Comparison of ENCODE assay signal across 11 cellular contexts in genomic region chr7:85191383-85191782, GRCh38. TPM values are rescaled to one million over a fixed set of nuclear protein-coding genes. Genes with fewer than 3 reads are reported as not detected.
DNase-seq lines count a peak whose midpoint lies in the region; TF ChIP-seq lines count a peak whose summit lies in the region.
"Had no signal": no experiment of that assay in that cellular context is flagged by ENCODE, and none has a peak within 500 bp of the region (broad histone marks: within the 10 kb centered on the region; RNA-seq: fewer than 3 reads in every experiment).

No MANE protein-coding gene starts in this region.

- peak; percentile 53 for TF ChIP-seq CTCF in OCI-LY7 (conservative IDR thresholded peaks at IDR 0.05; ENCODE audit: low read length)
- TF ChIP-seq CTCF in thyroid gland (IDR thresholded peaks at IDR 0.05), result peak in 4 of 6 experiments; percentile 32 to 68 (median 58)
- no peak for TF ChIP-seq CTCF in lower leg skin (IDR thresholded peaks at IDR 0.05)
- no peak for TF ChIP-seq CTCF in GM13977 (IDR thresholded peaks at IDR 0.05; ENCODE audit: extremely low read depth, insufficient read depth, missing control alignments)

- BruUV-seq in OCI-LY7 (replicated peaks; lab: Mats Ljungman, UMichigan), result no TSS peak

- H3K4me1 ChIP-seq in OCI-LY7 (ENCODE audit: insufficient read depth, low read length, poor library complexity, severe bottlenecking), result no peaks in the 10 kb centered on the region
- peaks cover 4 to 5% of the 10 kb centered on the region in 2 donors for H3K4me1 ChIP-seq in thyroid gland

- H3K4me3 ChIP-seq in OCI-LY7 (ENCODE audit: low read depth, low read length, poor library complexity, severe bottlenecking) (no peak overlapping the region), thyroid gland (replicated peaks in 1 of 3) (no peak overlapping the region), lower leg skin (ENCODE audit: low read depth, poor library complexity, severe bottlenecking) (no peak overlapping the region)
- H3K4me3 ChIP-seq: mucosa of descending colon had no signal

- POLR2A ChIA-PET in OCI-LY7 (lab: Charles Lee), result interaction anchor here (0.6 to 1.6 kb wide), 2 partner anchors 13 to 83 kb away, joined by 3 to 8 read pairs; no protein-coding TSS in a partner anchor

- H3K27ac ChIP-seq in OCI-LY7 (ENCODE audit: low read depth, low read length, poor library complexity, severe bottlenecking), result no peak overlapping the region
- no peak overlapping the region for H3K27ac ChIP-seq in thyroid gland

- H3K4me2 ChIP-seq in OCI-LY7 (ENCODE audit: low read length), result no peak overlapping the region

- TF ChIP-seq POLR2A in thyroid gland (IDR thresholded peaks at IDR 0.05) (no peak), lower leg skin (IDR thresholded peaks at IDR 0.05) (no peak)

- no peaks in the 10 kb centered on the region for H3K9me2 ChIP-seq in OCI-LY7 (ENCODE audit: insufficient read depth, low read length)

- H3K9me3 ChIP-seq in OCI-LY7 (ENCODE audit: low read length) (no peaks in the 10 kb centered on the region), thyroid gland (no peaks in the 10 kb centered on the region)
- H3K9me3 ChIP-seq: mucosa of descending colon had no signal

- DNase-seq in NCI-H82 (lab: John Stamatoyannopoulos, UW), result peak; percentile 27
- DNase-seq in NCI-H82 treated with DMSO at 0.1 percent for 48 hours (lab: John Stamatoyannopoulos, UW; ENCODE audit: unreplicated experiment), result no peak
- peak; percentile 4 for DNase-seq in OCI-LY7 (ENCODE audit: low spot score)
- peak; percentile 7 for DNase-seq in fibroblast of gingiva (ENCODE audit: low read depth)
- DNase-seq in thyroid gland, result no peak
- DNase-seq in lower leg skin (ENCODE audit: low spot score in 2 of 2), result no peak
- no peak for DNase-seq in GM13977 (ENCODE audit: low spot score)
- DNase-seq in cardiac septum (ENCODE audit: low spot score), result no peak
- DNase-seq: C1 segment of cervical spinal cord, mucosa of descending colon, T-helper 1 cell had no signal

- intact Hi-C loops in OCI-LY7 (cut with micrococcal nuclease; ENCODE audit: unreplicated experiment) (no loop called here), thyroid gland (cut with DNase I) (loop anchor here (5.0 kb wide), 1 partner anchor 149 kb away; no protein-coding TSS in a partner anchor), lower leg skin (cut with DNase I; ENCODE audit: low total_unique reads) (no loop called here), cardiac septum (cut with DNase I) (no loop called here)

- CTCF ChIA-PET in OCI-LY7 (lab: Charles Lee; ENCODE audit: unreplicated experiment), result no interaction called here

- no peaks in the 10 kb centered on the region for H3K27me3 ChIP-seq in thyroid gland

- H3K36me3 ChIP-seq in OCI-LY7 (ENCODE audit: insufficient read depth, low read length) (no peaks in the 10 kb centered on the region), thyroid gland (no peaks in the 10 kb centered on the region)

- WGBS in thyroid gland, 2 donors, result 14 to 15% methylated on average over 1 of the region's 1 CpG
- 7 to 13% methylated on average over 1 of the region's 1 CpG for WGBS in lower leg skin, 2 donors

- no peak overlapping the region for H2AFZ ChIP-seq in OCI-LY7 (ENCODE audit: low read length)

- in situ Hi-C loops in GM13977 (cut with MboI; ENCODE audit: low pct_unique_long_range_greater_than_20kb, low sequenced_read_pairs, unreplicated experiment), result no loop called here

- H3K79me2 ChIP-seq in OCI-LY7 (ENCODE audit: insufficient read depth, low read depth, low read length), result no peaks in the 10 kb centered on the region

- H4K20me1 ChIP-seq in OCI-LY7 (ENCODE audit: insufficient read depth, low read length), result no peaks in the 10 kb centered on the region

RNA-seq across cellular contexts. Expression of gene SEMA3D, which starts 4.5 kb away (rescaled TPM):
- 0.15 TPM in 1 of 2 replicates, not detected in the other for total RNA-seq in OCI-LY7 (2014; rRNA removed; shearing (Covaris generic))
- total RNA-seq in OCI-LY7 (2022), result not detected in 2 replicates
- 100 to 1,000 TPM in 2 of 4 donors, 10 to 100 TPM in 2; 65.8 to 131 (median 91.8) TPM for total RNA-seq in thyroid gland
- 1 to 10 TPM; 2.4 to 4.7 (median 2.7) TPM for total RNA-seq in lower leg skin
- 1.9 TPM for total RNA-seq in cardiac septum

Comparison
In these comparisons a context has a peak if more than half of its experiments do, and no peak if none do; other contexts are left out.
1. DNase-seq: peak in NCI-H82 (single experiment), OCI-LY7 (single experiment) and fibroblast of gingiva (single experiment); none in NCI-H82 treated with DMSO at 0.1 percent for 48 hours (single experiment), thyroid gland (0 of 2), lower leg skin (0 of 2), GM13977 (single experiment) and cardiac septum (single experiment).
2. CTCF ChIP-seq: peak in OCI-LY7 (single experiment) and thyroid gland (4 of 6); none in lower leg skin (0 of 3) and GM13977 (single experiment).
3. RNA of gene SEMA3D, which starts 4.5 kb away (total RNA-seq): 65.8 to 131 TPM in thyroid gland; 2.4 to 4.7 TPM in lower leg skin, 1.9 TPM in cardiac septum (single experiment) and 0.15 TPM in OCI-LY7; every median in the first group is over 10 times any median in the second.